Comparison of ENCODE assay signal across 2 cellular contexts in genomic region chr2:118032169-118033013, GRCh38.
TF ChIP-seq lines count a peak whose summit lies in the region.

No MANE protein-coding gene starts in this region.

TF ChIP-seq in HEK293, 187 proteins besides CTCF, POLR2A, EP300 and RAD21:
- TF ChIP-seq TRIM28 (IDR thresholded peaks at IDR 0.05; ENCODE audit: borderline replicate concordance, low read length) (no peak), ZNF654 (tag by site-specific recombination; IDR thresholded peaks at IDR 0.05; ENCODE audit: low read depth) (peak; percentile 54), ZNF354C (tag by site-specific recombination; IDR thresholded peaks at IDR 0.05; ENCODE audit: borderline replicate concordance, low read depth) (no peak), ZNF24 (tag by site-specific recombination; IDR thresholded peaks at IDR 0.05) (peak; percentile 76; the same call in 1 of the 2 replicates), ZNF433 (tag by site-specific recombination; IDR thresholded peaks at IDR 0.05; ENCODE audit: low read depth) (no peak), ZNF366 (tag by site-specific recombination; conservative IDR thresholded peaks at IDR 0.05) (peak; percentile 78)
- TF ChIP-seq, protein P1, sequence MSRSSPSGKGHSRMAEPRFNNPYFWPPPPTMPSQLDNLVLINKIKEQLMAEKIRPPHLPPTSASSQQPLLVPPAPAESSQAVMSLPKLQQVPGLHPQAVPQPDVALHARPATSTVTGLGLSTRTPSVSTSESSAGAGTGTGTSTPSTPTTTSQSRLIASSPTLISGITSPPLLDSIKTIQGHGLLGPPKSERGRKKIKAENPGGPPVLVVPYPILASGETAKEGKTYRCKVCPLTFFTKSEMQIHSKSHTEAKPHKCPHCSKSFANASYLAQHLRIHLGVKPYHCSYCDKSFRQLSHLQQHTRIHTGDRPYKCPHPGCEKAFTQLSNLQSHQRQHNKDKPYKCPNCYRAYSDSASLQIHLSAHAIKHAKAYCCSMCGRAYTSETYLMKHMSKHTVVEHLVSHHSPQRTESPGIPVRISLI (tag by site-specific recombination; IDR thresholded peaks at IDR 0.05): no peak

TF ChIP-seq in H1, 55 proteins besides CTCF, POLR2A, EP300 and RAD21:
- TF ChIP-seq CBX5 (IDR thresholded peaks at IDR 0.05; ENCODE audit: low read depth, low read length) (no peak), MAX (IDR thresholded peaks at IDR 0.05) (no peak), TCF12 (IDR thresholded peaks at IDR 0.05; ENCODE audit: low read depth, low read length) (no peak), KDM4A (IDR thresholded peaks at IDR 0.05; ENCODE audit: low read depth, low read length, severe bottlenecking) (no peak), HDAC6 (IDR thresholded peaks at IDR 0.05; ENCODE audit: low read depth, low read length) (no peak), JUN (IDR thresholded peaks at IDR 0.05; ENCODE audit: low read depth, low read length) (no peak), PHF8 (conservative IDR thresholded peaks at IDR 0.05; ENCODE audit: low read depth, low read length) (no peak), ATF2 (IDR thresholded peaks at IDR 0.05; ENCODE audit: low read length) (no peak), USF2 (IDR thresholded peaks at IDR 0.05; ENCODE audit: low read length) (no peak), BACH1 (IDR thresholded peaks at IDR 0.05; ENCODE audit: low read length) (no peak), CHD1 (IDR thresholded peaks at IDR 0.05; ENCODE audit: low read depth, low read length) (no peak)
- TF ChIP-seq, protein P2, sequence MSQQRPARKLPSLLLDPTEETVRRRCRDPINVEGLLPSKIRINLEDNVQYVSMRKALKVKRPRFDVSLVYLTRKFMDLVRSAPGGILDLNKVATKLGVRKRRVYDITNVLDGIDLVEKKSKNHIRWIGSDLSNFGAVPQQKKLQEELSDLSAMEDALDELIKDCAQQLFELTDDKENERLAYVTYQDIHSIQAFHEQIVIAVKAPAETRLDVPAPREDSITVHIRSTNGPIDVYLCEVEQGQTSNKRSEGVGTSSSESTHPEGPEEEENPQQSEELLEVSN (IDR thresholded peaks at IDR 0.05): no peak
